In the genomic region with DNA sequence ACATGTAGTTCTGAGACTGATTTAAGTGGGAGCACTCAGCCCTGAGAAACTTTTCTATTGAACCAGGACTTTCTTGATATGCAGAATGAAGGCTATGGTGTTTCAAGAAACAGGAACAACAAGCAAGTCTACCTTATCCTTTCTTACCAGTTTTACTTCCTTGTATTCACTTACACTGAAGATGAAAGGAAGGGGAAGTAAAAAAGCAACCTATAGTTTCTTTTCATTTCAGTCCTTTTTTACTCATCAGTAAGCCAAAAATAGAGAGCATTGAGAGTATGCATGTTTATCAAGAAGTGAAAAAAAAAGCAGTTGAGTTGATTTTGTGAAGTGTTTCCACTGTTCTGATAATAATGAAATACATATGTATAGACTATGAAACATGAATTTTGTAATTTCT, we compare ENCODE assay signal across 9 cellular contexts.
DNase-seq lines count a peak whose midpoint lies in the region; ATAC-seq and TF ChIP-seq lines count a peak whose summit lies in the region.
"Had no signal": no experiment of that assay in that cellular context is flagged by ENCODE, and none has a peak within 500 bp of the region (broad histone marks: within the 10 kb centered on the region; RNA-seq: fewer than 3 reads in every experiment).

No MANE protein-coding gene starts in this region.

- H4K20me1 ChIP-seq in OCI-LY7 (ENCODE audit: insufficient read depth, low read length): no peaks in the 10 kb centered on the region

- no peaks in the 10 kb centered on the region for H3K79me2 ChIP-seq in OCI-LY7 (ENCODE audit: insufficient read depth, low read depth, low read length)

- no peaks in the 10 kb centered on the region for H3K9me3 ChIP-seq in OCI-LY7 (ENCODE audit: low read length)
- H3K9me3 ChIP-seq in BE2C: no peaks in the 10 kb centered on the region

- peak overlapping the region; percentile 78 for H3K27ac ChIP-seq in OCI-LY7 (ENCODE audit: low read depth, low read length, poor library complexity, severe bottlenecking)

- DNase-seq in GM13977 (ENCODE audit: low spot score) (peak; percentile 25), OCI-LY7 (ENCODE audit: low spot score) (peak; percentile 79), T1000 (lab: John Stamatoyannopoulos, UW) (no peak), BE2C (no peak)
- DNase-seq in activated CD4-positive, alpha-beta T cell treated with anti-CD3 and anti-CD28 coated beads for 4 hours: no peak
- no peak for DNase-seq in activated CD4-positive, alpha-beta T cell treated with anti-CD3 and anti-CD28 coated beads for 1 hour

- no peak for TF ChIP-seq CTCF in GM13977 (IDR thresholded peaks at IDR 0.05; ENCODE audit: extremely low read depth, insufficient read depth, missing control alignments)
- no peak for TF ChIP-seq CTCF in OCI-LY7 (conservative IDR thresholded peaks at IDR 0.05; ENCODE audit: low read length)
- no peak for TF ChIP-seq CTCF in BE2C (IDR thresholded peaks at IDR 0.05; ENCODE audit: low read depth, low read length)

- H3K4me2 ChIP-seq in OCI-LY7 (ENCODE audit: low read length): peak overlapping the region; percentile 67

- CTCF ChIA-PET in OCI-LY7 (lab: Charles Lee; ENCODE audit: unreplicated experiment): no interaction called here

- intact Hi-C loops in OCI-LY7 (cut with micrococcal nuclease; ENCODE audit: unreplicated experiment): no loop called here

- no peaks in the 10 kb centered on the region for H3K27me3 ChIP-seq in BE2C

- H3K9me2 ChIP-seq in OCI-LY7 (ENCODE audit: insufficient read depth, low read length): no peaks in the 10 kb centered on the region

- H3K36me3 ChIP-seq in OCI-LY7 (ENCODE audit: insufficient read depth, low read length): no peaks in the 10 kb centered on the region
- no peaks in the 10 kb centered on the region for H3K36me3 ChIP-seq in BE2C

- H3K4me1 ChIP-seq in OCI-LY7 (ENCODE audit: insufficient read depth, low read length, poor library complexity, severe bottlenecking): peaks cover 27% of the 10 kb centered on the region
- no peaks in the 10 kb centered on the region for H3K4me1 ChIP-seq in BE2C

- ATAC-seq in GM21390 (IDR thresholded peaks at IDR 0.05; ENCODE audit: unreplicated experiment): peak; percentile 93
- peak; percentile 94 for ATAC-seq in HG03097 (IDR thresholded peaks at IDR 0.05; ENCODE audit: low FRiP score, unreplicated experiment)

- peak overlapping the region; percentile 97 for H2AFZ ChIP-seq in OCI-LY7 (ENCODE audit: low read length)

- in situ Hi-C loops in GM13977 (cut with MboI; ENCODE audit: low pct_unique_long_range_greater_than_20kb, low sequenced_read_pairs, unreplicated experiment): no loop called here

- no TSS peak for BruUV-seq in OCI-LY7 (replicated peaks; lab: Mats Ljungman, UMichigan)

- POLR2A ChIA-PET in OCI-LY7 (lab: Charles Lee): no interaction called here

- H3K4me3 ChIP-seq in OCI-LY7 (ENCODE audit: low read depth, low read length, poor library complexity, severe bottlenecking): peak overlapping the region; percentile 24
- no peak overlapping the region for H3K4me3 ChIP-seq in BE2C (ENCODE audit: low read depth, low read length)
- H3K4me3 ChIP-seq: lung had no signal

Comparison
In these comparisons a context has a peak if more than half of its experiments do, and no peak if none do; other contexts are left out.
1. DNase-seq: peak in GM13977 (single experiment) and OCI-LY7 (single experiment); none in T1000 (single experiment), activated CD4-positive, alpha-beta T cell treated with anti-CD3 and anti-CD28 coated beads for 4 hours (0 of 2), BE2C (single experiment) and activated CD4-positive, alpha-beta T cell treated with anti-CD3 and anti-CD28 coated beads for 1 hour (single experiment).